ENCODE assay signal across 14 cellular contexts in genomic region chr7:47461161-47461560, GRCh38.
DNase-seq lines count a peak whose midpoint lies in the region; ATAC-seq and TF ChIP-seq lines count a peak whose summit lies in the region.
"Had no signal": no experiment of that assay in that cellular context is flagged by ENCODE, and none has a peak within 500 bp of the region (broad histone marks: within the 10 kb centered on the region; RNA-seq: fewer than 3 reads in every experiment).

No MANE protein-coding gene starts in this region.

- no peaks in the 10 kb centered on the region for H3K36me3 ChIP-seq in adrenal gland (replicated peaks in 1 of 2)
- H3K36me3 ChIP-seq in left ventricle myocardium inferior = no peaks in the 10 kb centered on the region
- no peaks in the 10 kb centered on the region for H3K36me3 ChIP-seq in psoas muscle (ENCODE audit: insufficient read depth in 1 of 2, low read depth in 1 of 2)
- H3K36me3 ChIP-seq: lower lobe of right lung had no signal

- TF ChIP-seq CTCF in adrenal gland (IDR thresholded peaks at IDR 0.05) (no peak), left ventricle myocardium inferior (IDR thresholded peaks at IDR 0.05; ENCODE audit: borderline replicate concordance) (no peak), psoas muscle (IDR thresholded peaks at IDR 0.05) (no peak)

- H3K4me3 ChIP-seq in adrenal gland (no peak overlapping the region), left ventricle myocardium inferior (peak overlapping the region; percentile 17), psoas muscle (no peak overlapping the region)
- H3K4me3 ChIP-seq: lower lobe of right lung had no signal

- H3K27me3 ChIP-seq in adrenal gland (no peaks in the 10 kb centered on the region), left ventricle myocardium inferior (ENCODE audit: low read depth) (no peaks in the 10 kb centered on the region), psoas muscle (ENCODE audit: insufficient read depth in 3 of 3, low read length in 2 of 3) (no peaks in the 10 kb centered on the region)

- H3K27ac ChIP-seq in adrenal gland (peak overlapping the region in 2 of 5 donors; percentile 22 to 60), left ventricle myocardium inferior (replicated peaks) (peak overlapping the region; percentile 79), psoas muscle (peak overlapping the region; percentile 50)
- H3K27ac ChIP-seq: lower lobe of right lung had no signal

- intact Hi-C loops in adrenal gland (cut with DNase I) (no loop called here), left ventricle myocardium inferior (cut with micrococcal nuclease) (no loop called here), psoas muscle (cut with DNase I) (no loop called here)

- TF ChIP-seq POLR2A in adrenal gland (IDR thresholded peaks at IDR 0.05) = no peak

- in situ Hi-C loops in KBM-7 (cut with MboI; ENCODE audit: low pct_unique_long_range_greater_than_20kb, low sequenced_read_pairs) = loop anchor here (25.0 kb wide), 1 partner anchor 351 kb away; no protein-coding TSS in a partner anchor

- ATAC-seq in psoas muscle (peak in 3 of 4 donors; percentile 15 to 22 (median 19)), GM21515 (IDR thresholded peaks at IDR 0.05; ENCODE audit: unreplicated experiment) (no peak), GM19452 (IDR thresholded peaks at IDR 0.05; ENCODE audit: unreplicated experiment) (no peak)
- ATAC-seq: stimulated activated naive CD8-positive, alpha-beta T cell treated with anti-CD3 and anti-CD28 coated beads, Interleukin-15, amount 100 ng/mL, for 72 hours had no signal

- WGBS in adrenal gland, 4 donors = 46 to 77% (median 65%) methylated on average over 2 to 4 of the region's 4 CpGs
- 28 to 35% (median 30%) methylated on average over 4 of the region's 4 CpGs for WGBS in psoas muscle, 3 donors

- H3K9me3 ChIP-seq in adrenal gland (replicated peaks in 1 of 3) (no peaks in the 10 kb centered on the region), left ventricle myocardium inferior (replicated peaks) (no peaks in the 10 kb centered on the region), psoas muscle (no peaks in the 10 kb centered on the region)
- H3K9me3 ChIP-seq: lower lobe of right lung had no signal

- H3K4me1 ChIP-seq in adrenal gland (replicated peaks in 1 of 2) = peaks cover 29 to 56% of the 10 kb centered on the region in 2 donors
- H3K4me1 ChIP-seq in left ventricle myocardium inferior = peaks cover 66% of the 10 kb centered on the region
- peaks cover 41% of the 10 kb centered on the region for H3K4me1 ChIP-seq in psoas muscle

- DNase-seq in H4 (ENCODE audit: low spot score) (peak; percentile 44), adrenal gland (peak in 6 of 7 donors; percentile 43 to 82 (median 69)), left ventricle myocardium inferior (peak; percentile 83), psoas muscle (peak; percentile 65 to 72), KBM-7 (no peak), HPDE6-E6E7 (ENCODE audit: extremely low spot score) (no peak)
- DNase-seq: activated CD4-positive, alpha-beta memory T cell treated with anti-CD3 and anti-CD28 coated beads, Interleukin-2, amount 10 ng/mL, durations not matched to agents 7 days and 5 days; activated naive CD4-positive, alpha-beta T cell treated with anti-CD3 and anti-CD28 coated beads, Interleukin-2, amount 10 ng/mL, durations not matched to agents 7 days and 5 days; H9; lower lobe of right lung; NCI-H187 treated with DMSO at 0.1 percent for 48 hours; stimulated activated naive CD8-positive, alpha-beta T cell treated with anti-CD3 and anti-CD28 coated beads, Interleukin-15, amount 100 ng/mL, for 72 hours had no signal

Comparison
In these comparisons a context has a peak if more than half of its experiments do, and no peak if none do; other contexts are left out.
1. DNase-seq: peak in H4 (single experiment), adrenal gland (6 of 7), left ventricle myocardium inferior (single experiment) and psoas muscle (2 of 2); none in KBM-7 (single experiment) and HPDE6-E6E7 (single experiment).
2. ATAC-seq: peak in psoas muscle (3 of 4); none in GM21515 (single experiment) and GM19452 (single experiment).